In genomic region chr5:176583076-176583475, GRCh38 we compare ENCODE assay signal across 24 cellular contexts. TPM values are rescaled to one million over a fixed set of nuclear protein-coding genes. Genes with fewer than 3 reads are reported as not detected.
"Had no signal": no experiment of that assay in that cellular context is flagged by ENCODE, and none has a peak within 500 bp of the region (broad histone marks: within the 10 kb centered on the region; RNA-seq: fewer than 3 reads in every experiment).

No MANE protein-coding gene starts in this region.

- H3K27ac ChIP-seq: esophagus squamous epithelium, heart left ventricle, left ventricle myocardium inferior, suprapubic skin, thyroid gland, upper lobe of left lung, vagina had no signal

- H3K27me3 ChIP-seq: esophagus squamous epithelium, heart left ventricle, suprapubic skin, thyroid gland, upper lobe of left lung, vagina had no signal

- H3K27me3 Mint-ChIP-seq: central memory CD8-positive, alpha-beta T cell had no signal

- H3K4me1 Mint-ChIP-seq: central memory CD8-positive, alpha-beta T cell; stimulated activated effector memory CD8-positive, alpha-beta T cell treated with anti-CD3 and anti-CD28 coated beads, Interleukin-12 subunit alpha, Interleukin-12 subunit beta, amount 100 ng/mL, for 72 hours had no signal

- H3K4me3 ChIP-seq: esophagus squamous epithelium, heart left ventricle, left ventricle myocardium inferior, lung, suprapubic skin, thyroid gland, upper lobe of left lung, vagina had no signal

- ATAC-seq: heart left ventricle; stimulated activated effector memory CD8-positive, alpha-beta T cell treated with anti-CD3 and anti-CD28 coated beads, Interleukin-12 subunit alpha, Interleukin-12 subunit beta, amount 100 ng/mL, for 72 hours; stimulated activated naive CD8-positive, alpha-beta T cell treated with anti-CD3 and anti-CD28 coated beads, Interleukin-15, Interleukin-2, amounts not matched to agents 100 U/mL and 50 U/mL, for 24 hours had no signal

- H3K36me3 ChIP-seq: esophagus squamous epithelium, heart left ventricle, left ventricle myocardium inferior, suprapubic skin, thyroid gland, upper lobe of left lung, vagina had no signal

- H3K36me3 Mint-ChIP-seq: naive B cell; stimulated activated effector memory CD8-positive, alpha-beta T cell treated with anti-CD3 and anti-CD28 coated beads, Interleukin-12 subunit alpha, Interleukin-12 subunit beta, amount 100 ng/mL, for 72 hours had no signal

- H3K4me1 ChIP-seq: heart left ventricle, left ventricle myocardium inferior, suprapubic skin, thyroid gland, upper lobe of left lung, vagina had no signal

- H3K9me3 ChIP-seq: thyroid gland had no signal

- H3K4me3 Mint-ChIP-seq: central memory CD8-positive, alpha-beta T cell; nephron progenitor cell; stimulated activated effector memory CD8-positive, alpha-beta T cell treated with anti-CD3 and anti-CD28 coated beads, Interleukin-12 subunit alpha, Interleukin-12 subunit beta, amount 100 ng/mL, for 72 hours had no signal

- FAIRE-seq: frontal cortex, keratinocyte had no signal

- H3K9me3 Mint-ChIP-seq: central memory CD8-positive, alpha-beta T cell had no signal

- DNase-seq: esophagus squamous epithelium; heart left ventricle; hippocampal formation; left ventricle myocardium inferior; mesendoderm; naive B cell; nephron progenitor cell; posterior cingulate gyrus; stimulated activated CD4-positive, alpha-beta T cell treated with anti-CD3 and anti-CD28 coated beads, Interleukin-4, amount 100 ng/mL, for 1 hour; stimulated activated CD8-positive, alpha-beta memory T cell treated with anti-CD3 and anti-CD28 coated beads, Interleukin-4, amount 100 ng/mL, for 48 hours; stimulated activated naive CD8-positive, alpha-beta T cell treated with anti-CD3 and anti-CD28 coated beads, Interleukin-15, Interleukin-2, amounts not matched to agents 100 U/mL and 50 U/mL, for 24 hours; thyroid gland; upper lobe of left lung had no signal

- H3K27ac Mint-ChIP-seq: naive B cell; nephron progenitor cell; stimulated activated effector memory CD8-positive, alpha-beta T cell treated with anti-CD3 and anti-CD28 coated beads, Interleukin-12 subunit alpha, Interleukin-12 subunit beta, amount 100 ng/mL, for 72 hours had no signal

RNA-seq across cellular contexts. Expression of gene CDHR2, which starts 33.9 kb away (rescaled TPM):
- total RNA-seq: epithelial cell of proximal tubule, glomerular endothelial cell, pulmonary artery endothelial cell, vagina had no signal
- polyA plus RNA-seq: keratinocyte had no signal

RNA-seq across cellular contexts. Expression of gene SNCB, which starts 47.3 kb away (rescaled TPM):
- total RNA-seq: esophagus squamous epithelium, lung, osteocyte, suprapubic skin, thyroid gland, upper lobe of left lung, vagina had no signal
- polyA plus RNA-seq: heart left ventricle had no signal

RNA-seq across cellular contexts. Expression of gene EIF4E1B, which starts 47.4 kb away (rescaled TPM):
- total RNA-seq: epithelial cell of proximal tubule, esophagus squamous epithelium, heart left ventricle, left ventricle myocardium inferior, lung, osteocyte, pulmonary artery endothelial cell, suprapubic skin, thyroid gland, upper lobe of left lung, vagina had no signal
- polyA plus RNA-seq: heart left ventricle, keratinocyte, lung had no signal
